ENCODE assay signal across 8 cellular contexts in genomic region chr14:34059925-34060746, GRCh38.
DNase-seq lines count a peak whose midpoint lies in the region; ATAC-seq and TF ChIP-seq lines count a peak whose summit lies in the region.

No MANE protein-coding gene starts in this region.

- H3K27me3 ChIP-seq in kidney epithelial cell (ENCODE audit: control insufficient read depth, insufficient read depth, low read length): no peaks in the 10 kb centered on the region

- TF ChIP-seq POLR2A in GM10847 (IDR thresholded peaks at IDR 0.05; ENCODE audit: extremely low read depth, insufficient read length): peak; percentile 16

- ATAC-seq in GM21723 (IDR thresholded peaks at IDR 0.05; ENCODE audit: unreplicated experiment): peak; percentile 87

- no peaks in the 10 kb centered on the region for H3K36me3 ChIP-seq in kidney epithelial cell (ENCODE audit: control insufficient read depth, insufficient read depth, low read length)

- H3K27ac ChIP-seq in VCaP: peak overlapping the region; percentile 85

- DNase-seq in LHCN-M2 (ENCODE audit: low read depth): peak; percentile 63
- peak; percentile 24 for DNase-seq in cerebellum (ENCODE audit: low spot score)
- DNase-seq in kidney epithelial cell (ENCODE audit: low read depth): no peak
- peak; percentile 20 to 31 for DNase-seq in stimulated activated CD4-positive, alpha-beta T cell treated with anti-CD3 and anti-CD28 coated beads, Interleukin-12 subunit alpha, Interleukin-12 subunit beta, amount 100 ng/mL, for 24 hours (ENCODE audit: low read depth in 2 of 2)
- no peak for DNase-seq in AML-193 (lab: John Stamatoyannopoulos, UW)

- H3K4me3 ChIP-seq in kidney epithelial cell (ENCODE audit: low read depth, low read length): peak overlapping the region; percentile 52

- TF ChIP-seq CTCF in VCaP (conservative IDR thresholded peaks at IDR 0.05) (peak; percentile 34), kidney epithelial cell (IDR thresholded peaks at IDR 0.05; ENCODE audit: insufficient read depth, low read length, poor library complexity, severe bottlenecking) (no peak)

Comparison
In these comparisons a context has a peak if more than half of its experiments do, and no peak if none do; other contexts are left out.
1. DNase-seq: peak in LHCN-M2 (single experiment), cerebellum (single experiment) and stimulated activated CD4-positive, alpha-beta T cell treated with anti-CD3 and anti-CD28 coated beads, Interleukin-12 subunit alpha, Interleukin-12 subunit beta, amount 100 ng/mL, for 24 hours (2 of 2); none in kidney epithelial cell (single experiment) and AML-193 (0 of 2).